13 cellular contexts compared by ENCODE assay signal in genomic region chr9:80134487-80134886, GRCh38.
DNase-seq lines count a peak whose midpoint lies in the region; ATAC-seq, FAIRE-seq and TF ChIP-seq lines count a peak whose summit lies in the region.
"Had no signal": no experiment of that assay in that cellular context is flagged by ENCODE, and none has a peak within 500 bp of the region (broad histone marks: within the 10 kb centered on the region; RNA-seq: fewer than 3 reads in every experiment).

No MANE protein-coding gene starts in this region.

- no peak for TF ChIP-seq EP300 in GM12878 (IDR thresholded peaks at IDR 0.05; ENCODE audit: borderline replicate concordance in 1 of 2, control insufficient read depth in 1 of 2, low read depth in 2 of 2, low read length in 2 of 2)

- FAIRE-seq in GM12878 (lab: Jason Lieb, UNC), result no peak

- SMC1A ChIA-PET in GM12878 (lab: Charles Lee; ENCODE audit: uncharacterized antibody, unreplicated experiment), result interaction anchor here (0.6 kb wide), 1 partner anchor 340 kb away, joined by 3 read pairs; no protein-coding TSS in a partner anchor

- no peak for TF ChIP-seq POLR2A in GM12878 (IDR thresholded peaks at IDR 0.05; ENCODE audit: low read depth, low read length)

- H2AFZ ChIP-seq in GM12878 (ENCODE audit: control insufficient read depth, low read depth, low read length) (no peak overlapping the region), mesenchymal stem cell (ENCODE audit: low read depth, low read length) (no peak overlapping the region)

- no TSS peak for BruUV-seq in GM12878 (replicated peaks; lab: Mats Ljungman, UMichigan)

- H3K36me3 ChIP-seq in GM12878 (ENCODE audit: control insufficient read depth in 2 of 2, insufficient read depth in 2 of 2, low read length in 1 of 2) (no peaks in the 10 kb centered on the region), mesenchymal stem cell (ENCODE audit: control insufficient read depth in 1 of 2, insufficient read depth in 2 of 2, low read depth in 1 of 2, low read length in 2 of 2) (no peaks in the 10 kb centered on the region)
- H3K36me3 ChIP-seq: heart left ventricle had no signal

- H3K9ac ChIP-seq in GM12878 (ENCODE audit: control insufficient read depth, insufficient read depth, low read length), result no peak overlapping the region
- no peak overlapping the region for H3K9ac ChIP-seq in mesenchymal stem cell (ENCODE audit: low read length)

- H3K4me1 ChIP-seq in GM12878 (ENCODE audit: control insufficient read depth, insufficient read depth, low read length) (no peaks in the 10 kb centered on the region), mesenchymal stem cell (ENCODE audit: control insufficient read depth, insufficient read depth, low read depth, low read length) (no peaks in the 10 kb centered on the region)
- H3K4me1 ChIP-seq: heart left ventricle had no signal

- H3K79me1 ChIP-seq in mesenchymal stem cell (replicated peaks; ENCODE audit: low read length, poor library complexity, severe bottlenecking), result no peaks in the 10 kb centered on the region

- no peak overlapping the region for H2BK120ac ChIP-seq in mesenchymal stem cell (ENCODE audit: low read depth, low read length)

- in situ Hi-C loops in GM12878 (cut with MboI), result no loop called here

- H3K9me3 ChIP-seq in GM12878 (replicated peaks; ENCODE audit: control insufficient read depth, insufficient read depth, low read length) (no peaks in the 10 kb centered on the region), mesenchymal stem cell (ENCODE audit: control insufficient read depth, low read length) (no peaks in the 10 kb centered on the region)
- H3K9me3 ChIP-seq: heart left ventricle had no signal

- H2BK12ac ChIP-seq in mesenchymal stem cell (ENCODE audit: low read length in 2 of 2), result no peak overlapping the region

- intact Hi-C loops in GM12878 (cut with micrococcal nuclease; ENCODE audit: unreplicated experiment), result no loop called here

- peak; percentile 19 for DNase-seq in GM12878 (ENCODE audit: low read depth, low spot score)
- DNase-seq in effector CD8-positive, alpha-beta T cell (lab: John Stamatoyannopoulos, UW), result no peak
- no peak for DNase-seq in mesenchymal stem cell
- DNase-seq in central memory CD4-positive, alpha-beta T cell, result no peak
- DNase-seq in NCI-H2081 treated with DMSO at 0.1 percent for 48 hours (lab: John Stamatoyannopoulos, UW), result no peak
- DNase-seq: activated CD4-positive, CD25-positive, alpha-beta regulatory T cell; CD4-positive, alpha-beta T cell; cortex of kidney; heart left ventricle had no signal

- H3K4me2 ChIP-seq in GM12878 (ENCODE audit: control insufficient read depth, insufficient read depth) (no peak overlapping the region), mesenchymal stem cell (ENCODE audit: low read length, poor library complexity, severe bottlenecking) (no peak overlapping the region)

- no peak overlapping the region for H3K4ac ChIP-seq in mesenchymal stem cell (ENCODE audit: low read depth in 1 of 2, low read length in 2 of 2)

- POLR2A ChIA-PET in GM12878 (lab: Charles Lee), result no interaction called here

- no peak overlapping the region for H4K91ac ChIP-seq in mesenchymal stem cell (ENCODE audit: low read length)

- no peaks in the 10 kb centered on the region for H4K20me1 ChIP-seq in GM12878 (ENCODE audit: control insufficient read depth, insufficient read depth)

- no peak overlapping the region for H2BK15ac ChIP-seq in mesenchymal stem cell (ENCODE audit: low read depth, poor library complexity, severe bottlenecking)

- no peak overlapping the region for H3K23ac ChIP-seq in mesenchymal stem cell (ENCODE audit: low read length in 2 of 2)

- H3K27ac ChIP-seq in GM12878 (ENCODE audit: control insufficient read depth, insufficient read depth) (no peak overlapping the region), mesenchymal stem cell (ENCODE audit: low read length, poor library complexity, severe bottlenecking) (no peak overlapping the region)
- H3K27ac ChIP-seq: heart left ventricle had no signal

- TF ChIP-seq CTCF in GM12878 (IDR thresholded peaks at IDR 0.05 in 2 of 3, conservative IDR thresholded peaks at IDR 0.05 in 1 of 3; ENCODE audit: control insufficient read depth in 2 of 3, extremely low read depth in 1 of 3, insufficient read depth in 1 of 3, low read depth in 3 of 3, low read length in 3 of 3), result no peak

- no peak for TF ChIP-seq RAD21 in GM12878 (IDR thresholded peaks at IDR 0.05; ENCODE audit: insufficient read depth, low read depth, low read length)

- H3K4me3 ChIP-seq in GM12878, result no peak overlapping the region
- H3K4me3 ChIP-seq in mesenchymal stem cell (ENCODE audit: insufficient read depth in 1 of 2, low read depth in 1 of 2, low read length in 2 of 2), result no peak overlapping the region
- H3K4me3 ChIP-seq: heart left ventricle had no signal

- RAD21 ChIA-PET in GM12878 (lab: Charles Lee; ENCODE audit: unreplicated experiment), result no interaction called here

- no peaks in the 10 kb centered on the region for H3K79me2 ChIP-seq in GM12878 (ENCODE audit: control insufficient read depth, insufficient read depth, low read length)

- H4K8ac ChIP-seq in mesenchymal stem cell (ENCODE audit: low read length), result no peak overlapping the region

- WGBS in GM12878 (ENCODE audit: insufficient coverage, insufficient replicate concordance, low lambda C conversion rate, missing lambda C conversion rate), result 4% methylated on average over 2 of the region's 2 CpGs
- WGBS in mesenchymal stem cell, result 55% methylated on average over 2 of the region's 2 CpGs

- peak; percentile 98 for ATAC-seq in GM18511 (IDR thresholded peaks at IDR 0.05; ENCODE audit: unreplicated experiment)
- peak; percentile 98 for ATAC-seq in GM21390 (IDR thresholded peaks at IDR 0.05; ENCODE audit: unreplicated experiment)
- ATAC-seq in HG03039 (IDR thresholded peaks at IDR 0.05; ENCODE audit: unreplicated experiment), result peak; percentile 97
- ATAC-seq in GM12878, result peak; percentile 89
- ATAC-seq: heart left ventricle, sciatic nerve had no signal

- no peak overlapping the region for H2BK5ac ChIP-seq in mesenchymal stem cell (ENCODE audit: low read depth, low read length, poor library complexity, severe bottlenecking)

- no peak overlapping the region for H3K18ac ChIP-seq in mesenchymal stem cell (ENCODE audit: low read depth in 1 of 2, low read length in 2 of 2)

- no peak overlapping the region for H2AK5ac ChIP-seq in mesenchymal stem cell (ENCODE audit: low read length, severe bottlenecking)

- H3K14ac ChIP-seq in mesenchymal stem cell (ENCODE audit: low read length in 2 of 2), result no peak overlapping the region

- CTCF ChIA-PET in GM12878 (lab: Yijun Ruan, JAX), result no interaction called here

- H3K27me3 ChIP-seq in GM12878 (replicated peaks in 1 of 2; ENCODE audit: control insufficient read depth in 2 of 2, insufficient read depth in 2 of 2, low read length in 1 of 2) (no peaks in the 10 kb centered on the region), mesenchymal stem cell (ENCODE audit: control insufficient read depth in 1 of 2, insufficient read depth in 1 of 2, low read length in 2 of 2) (no peaks in the 10 kb centered on the region)
- H3K27me3 ChIP-seq: heart left ventricle had no signal

TF ChIP-seq in GM12878, 131 proteins besides CTCF, POLR2A, EP300 and RAD21:
- TF ChIP-seq NR2F1 (conservative IDR thresholded peaks at IDR 0.05) (peak; percentile 65), SUPT20H (IDR thresholded peaks at IDR 0.05; ENCODE audit: borderline replicate concordance, control insufficient read depth, low read depth, low read length) (no peak), PAX5 (IDR thresholded peaks at IDR 0.05; ENCODE audit: borderline replicate concordance, low read depth, low read length) (0 out of 2 replicates have a peak, but pooled peaks have one; percentile 21), PAX8 (IDR thresholded peaks at IDR 0.05) (no peak), RUNX3 (IDR thresholded peaks at IDR 0.05; ENCODE audit: low read length) (peak; percentile 18; the same call in 1 of the 2 replicates)
